1 cellular context compared by ENCODE assay signal in genomic region chr15:63041982-63042878, GRCh38.
TF ChIP-seq lines count a peak whose summit lies in the region.

TSS of gene TPM1 (plus strand) at chr15:63042747. CDS start at chr15:63042830, 83 bp downstream.

TF ChIP-seq in HepG2, 621 proteins besides CTCF, POLR2A, EP300 and RAD21 (continued from another document and continues in another):
- TF ChIP-seq, protein P1, sequence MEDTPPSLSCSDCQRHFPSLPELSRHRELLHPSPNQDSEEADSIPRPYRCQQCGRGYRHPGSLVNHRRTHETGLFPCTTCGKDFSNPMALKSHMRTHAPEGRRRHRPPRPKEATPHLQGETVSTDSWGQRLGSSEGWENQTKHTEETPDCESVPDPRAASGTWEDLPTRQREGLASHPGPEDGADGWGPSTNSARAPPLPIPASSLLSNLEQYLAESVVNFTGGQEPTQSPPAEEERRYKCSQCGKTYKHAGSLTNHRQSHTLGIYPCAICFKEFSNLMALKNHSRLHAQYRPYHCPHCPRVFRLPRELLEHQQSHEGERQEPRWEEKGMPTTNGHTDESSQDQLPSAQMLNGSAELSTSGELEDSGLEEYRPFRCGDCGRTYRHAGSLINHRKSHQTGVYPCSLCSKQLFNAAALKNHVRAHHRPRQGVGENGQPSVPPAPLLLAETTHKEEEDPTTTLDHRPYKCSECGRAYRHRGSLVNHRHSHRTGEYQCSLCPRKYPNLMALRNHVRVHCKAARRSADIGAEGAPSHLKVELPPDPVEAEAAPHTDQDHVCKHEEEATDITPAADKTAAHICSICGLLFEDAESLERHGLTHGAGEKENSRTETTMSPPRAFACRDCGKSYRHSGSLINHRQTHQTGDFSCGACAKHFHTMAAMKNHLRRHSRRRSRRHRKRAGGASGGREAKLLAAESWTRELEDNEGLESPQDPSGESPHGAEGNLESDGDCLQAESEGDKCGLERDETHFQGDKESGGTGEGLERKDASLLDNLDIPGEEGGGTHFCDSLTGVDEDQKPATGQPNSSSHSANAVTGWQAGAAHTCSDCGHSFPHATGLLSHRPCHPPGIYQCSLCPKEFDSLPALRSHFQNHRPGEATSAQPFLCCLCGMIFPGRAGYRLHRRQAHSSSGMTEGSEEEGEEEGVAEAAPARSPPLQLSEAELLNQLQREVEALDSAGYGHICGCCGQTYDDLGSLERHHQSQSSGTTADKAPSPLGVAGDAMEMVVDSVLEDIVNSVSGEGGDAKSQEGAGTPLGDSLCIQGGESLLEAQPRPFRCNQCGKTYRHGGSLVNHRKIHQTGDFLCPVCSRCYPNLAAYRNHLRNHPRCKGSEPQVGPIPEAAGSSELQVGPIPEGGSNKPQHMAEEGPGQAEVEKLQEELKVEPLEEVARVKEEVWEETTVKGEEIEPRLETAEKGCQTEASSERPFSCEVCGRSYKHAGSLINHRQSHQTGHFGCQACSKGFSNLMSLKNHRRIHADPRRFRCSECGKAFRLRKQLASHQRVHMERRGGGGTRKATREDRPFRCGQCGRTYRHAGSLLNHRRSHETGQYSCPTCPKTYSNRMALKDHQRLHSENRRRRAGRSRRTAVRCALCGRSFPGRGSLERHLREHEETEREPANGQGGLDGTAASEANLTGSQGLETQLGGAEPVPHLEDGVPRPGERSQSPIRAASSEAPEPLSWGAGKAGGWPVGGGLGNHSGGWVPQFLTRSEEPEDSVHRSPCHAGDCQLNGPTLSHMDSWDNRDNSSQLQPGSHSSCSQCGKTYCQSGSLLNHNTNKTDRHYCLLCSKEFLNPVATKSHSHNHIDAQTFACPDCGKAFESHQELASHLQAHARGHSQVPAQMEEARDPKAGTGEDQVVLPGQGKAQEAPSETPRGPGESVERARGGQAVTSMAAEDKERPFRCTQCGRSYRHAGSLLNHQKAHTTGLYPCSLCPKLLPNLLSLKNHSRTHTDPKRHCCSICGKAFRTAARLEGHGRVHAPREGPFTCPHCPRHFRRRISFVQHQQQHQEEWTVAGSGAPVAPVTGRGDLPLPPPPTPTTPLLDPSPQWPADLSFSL (CRISPR knock-in tag; IDR thresholded peaks at IDR 0.05), result no peak
- peak; percentile 25; the same call in 1 of the 2 replicates for TF ChIP-seq PITX1 (CRISPR knock-in tag; IDR thresholded peaks at IDR 0.05)
- peak; percentile 26; the same call in 1 of the 2 replicates for TF ChIP-seq POGZ (CRISPR knock-in tag; IDR thresholded peaks at IDR 0.05)
- TF ChIP-seq CENPX (CRISPR knock-in tag; IDR thresholded peaks at IDR 0.05), result no peak
- no peak for TF ChIP-seq ZNF761 (CRISPR knock-in tag; conservative IDR thresholded peaks at IDR 0.05)
- TF ChIP-seq RNF2 (conservative IDR thresholded peaks at IDR 0.05; ENCODE audit: low read depth), result peak; percentile 66; the same call in 1 of the 2 replicates
- no peak for TF ChIP-seq E2F5 (CRISPR knock-in tag; conservative IDR thresholded peaks at IDR 0.05)
- TF ChIP-seq DR1 (CRISPR knock-in tag; IDR thresholded peaks at IDR 0.05), result no peak
- no peak for TF ChIP-seq NFIC (IDR thresholded peaks at IDR 0.05; ENCODE audit: low read length)
- TF ChIP-seq, protein P2, sequence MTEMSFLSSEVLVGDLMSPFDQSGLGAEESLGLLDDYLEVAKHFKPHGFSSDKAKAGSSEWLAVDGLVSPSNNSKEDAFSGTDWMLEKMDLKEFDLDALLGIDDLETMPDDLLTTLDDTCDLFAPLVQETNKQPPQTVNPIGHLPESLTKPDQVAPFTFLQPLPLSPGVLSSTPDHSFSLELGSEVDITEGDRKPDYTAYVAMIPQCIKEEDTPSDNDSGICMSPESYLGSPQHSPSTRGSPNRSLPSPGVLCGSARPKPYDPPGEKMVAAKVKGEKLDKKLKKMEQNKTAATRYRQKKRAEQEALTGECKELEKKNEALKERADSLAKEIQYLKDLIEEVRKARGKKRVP (CRISPR knock-in tag; IDR thresholded peaks at IDR 0.05), result no peak
- no peak for TF ChIP-seq HNF4A (CRISPR knock-in tag; IDR thresholded peaks at IDR 0.05)
- TF ChIP-seq ZNF740 (CRISPR knock-in tag; IDR thresholded peaks at IDR 0.05), result no peak
- no peak for TF ChIP-seq ZNF772 (CRISPR knock-in tag; IDR thresholded peaks at IDR 0.05)
- no peak for TF ChIP-seq AHDC1 (CRISPR knock-in tag; IDR thresholded peaks at IDR 0.05; ENCODE audit: borderline replicate concordance)
- TF ChIP-seq ZFP91 (CRISPR knock-in tag; IDR thresholded peaks at IDR 0.05; ENCODE audit: borderline replicate concordance), result peak; percentile 49; the same call in 1 of the 2 replicates
- no peak for TF ChIP-seq GATAD2A (CRISPR knock-in tag; IDR thresholded peaks at IDR 0.05)
- no peak for TF ChIP-seq KAT2B (IDR thresholded peaks at IDR 0.05; ENCODE audit: borderline replicate concordance, low read depth, low read length)
- TF ChIP-seq, protein P3, sequence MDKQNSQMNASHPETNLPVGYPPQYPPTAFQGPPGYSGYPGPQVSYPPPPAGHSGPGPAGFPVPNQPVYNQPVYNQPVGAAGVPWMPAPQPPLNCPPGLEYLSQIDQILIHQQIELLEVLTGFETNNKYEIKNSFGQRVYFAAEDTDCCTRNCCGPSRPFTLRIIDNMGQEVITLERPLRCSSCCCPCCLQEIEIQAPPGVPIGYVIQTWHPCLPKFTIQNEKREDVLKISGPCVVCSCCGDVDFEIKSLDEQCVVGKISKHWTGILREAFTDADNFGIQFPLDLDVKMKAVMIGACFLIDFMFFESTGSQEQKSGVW (CRISPR knock-in tag; IDR thresholded peaks at IDR 0.05; ENCODE audit: borderline replicate concordance), result no peak
- no peak for TF ChIP-seq GPN1 (CRISPR knock-in tag; IDR thresholded peaks at IDR 0.05; ENCODE audit: borderline replicate concordance)
- no peak for TF ChIP-seq RXRB (CRISPR knock-in tag; IDR thresholded peaks at IDR 0.05; ENCODE audit: borderline replicate concordance)
- no peak for TF ChIP-seq CEBPB (IDR thresholded peaks at IDR 0.05; ENCODE audit: borderline replicate concordance, low read depth, low read length)
- TF ChIP-seq PRMT3 (CRISPR knock-in tag; IDR thresholded peaks at IDR 0.05; ENCODE audit: borderline replicate concordance, low read depth), result no peak
- no peak for TF ChIP-seq ZBTB2 (CRISPR knock-in tag; IDR thresholded peaks at IDR 0.05; ENCODE audit: low read depth)
- peak; percentile 85 for TF ChIP-seq ZMAT3 (CRISPR knock-in tag; conservative IDR thresholded peaks at IDR 0.05)
- TF ChIP-seq, protein P4, sequence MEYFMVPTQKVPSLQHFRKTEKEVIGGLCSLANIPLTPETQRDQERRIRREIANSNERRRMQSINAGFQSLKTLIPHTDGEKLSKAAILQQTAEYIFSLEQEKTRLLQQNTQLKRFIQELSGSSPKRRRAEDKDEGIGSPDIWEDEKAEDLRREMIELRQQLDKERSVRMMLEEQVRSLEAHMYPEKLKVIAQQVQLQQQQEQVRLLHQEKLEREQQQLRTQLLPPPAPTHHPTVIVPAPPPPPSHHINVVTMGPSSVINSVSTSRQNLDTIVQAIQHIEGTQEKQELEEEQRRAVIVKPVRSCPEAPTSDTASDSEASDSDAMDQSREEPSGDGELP (IDR thresholded peaks at IDR 0.05; ENCODE audit: borderline replicate concordance, low read depth), result no peak
- TF ChIP-seq, protein P5, sequence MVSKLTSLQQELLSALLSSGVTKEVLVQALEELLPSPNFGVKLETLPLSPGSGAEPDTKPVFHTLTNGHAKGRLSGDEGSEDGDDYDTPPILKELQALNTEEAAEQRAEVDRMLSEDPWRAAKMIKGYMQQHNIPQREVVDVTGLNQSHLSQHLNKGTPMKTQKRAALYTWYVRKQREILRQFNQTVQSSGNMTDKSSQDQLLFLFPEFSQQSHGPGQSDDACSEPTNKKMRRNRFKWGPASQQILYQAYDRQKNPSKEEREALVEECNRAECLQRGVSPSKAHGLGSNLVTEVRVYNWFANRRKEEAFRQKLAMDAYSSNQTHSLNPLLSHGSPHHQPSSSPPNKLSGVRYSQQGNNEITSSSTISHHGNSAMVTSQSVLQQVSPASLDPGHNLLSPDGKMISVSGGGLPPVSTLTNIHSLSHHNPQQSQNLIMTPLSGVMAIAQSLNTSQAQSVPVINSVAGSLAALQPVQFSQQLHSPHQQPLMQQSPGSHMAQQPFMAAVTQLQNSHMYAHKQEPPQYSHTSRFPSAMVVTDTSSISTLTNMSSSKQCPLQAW (CRISPR knock-in tag; IDR thresholded peaks at IDR 0.05), result peak; percentile 47; the same call in 1 of the 2 replicates
- TF ChIP-seq ZFY (CRISPR knock-in tag; IDR thresholded peaks at IDR 0.05), result peak; percentile 52
- peak; percentile 10; the same call in 1 of the 2 replicates for TF ChIP-seq ARHGAP35 (CRISPR knock-in tag; IDR thresholded peaks at IDR 0.05; ENCODE audit: borderline replicate concordance)
- no peak for TF ChIP-seq NBN (conservative IDR thresholded peaks at IDR 0.05)
- TF ChIP-seq, protein P6, sequence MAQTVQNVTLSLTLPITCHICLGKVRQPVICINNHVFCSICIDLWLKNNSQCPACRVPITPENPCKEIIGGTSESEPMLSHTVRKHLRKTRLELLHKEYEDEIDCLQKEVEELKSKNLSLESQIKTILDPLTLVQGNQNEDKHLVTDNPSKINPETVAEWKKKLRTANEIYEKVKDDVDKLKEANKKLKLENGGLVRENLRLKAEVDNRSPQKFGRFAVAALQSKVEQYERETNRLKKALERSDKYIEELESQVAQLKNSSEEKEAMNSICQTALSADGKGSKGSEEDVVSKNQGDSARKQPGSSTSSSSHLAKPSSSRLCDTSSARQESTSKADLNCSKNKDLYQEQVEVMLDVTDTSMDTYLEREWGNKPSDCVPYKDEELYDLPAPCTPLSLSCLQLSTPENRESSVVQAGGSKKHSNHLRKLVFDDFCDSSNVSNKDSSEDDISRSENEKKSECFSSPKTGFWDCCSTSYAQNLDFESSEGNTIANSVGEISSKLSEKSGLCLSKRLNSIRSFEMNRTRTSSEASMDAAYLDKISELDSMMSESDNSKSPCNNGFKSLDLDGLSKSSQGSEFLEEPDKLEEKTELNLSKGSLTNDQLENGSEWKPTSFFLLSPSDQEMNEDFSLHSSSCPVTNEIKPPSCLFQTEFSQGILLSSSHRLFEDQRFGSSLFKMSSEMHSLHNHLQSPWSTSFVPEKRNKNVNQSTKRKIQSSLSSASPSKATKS (CRISPR knock-in tag; IDR thresholded peaks at IDR 0.05), result no peak
- peak; percentile 65; the same call in 1 of the 2 replicates for TF ChIP-seq ZNF501 (CRISPR knock-in tag; IDR thresholded peaks at IDR 0.05)
- peak; percentile 85; the same call in 1 of the 2 replicates for TF ChIP-seq HDAC6 (IDR thresholded peaks at IDR 0.05; ENCODE audit: low read depth, low read length)
- TF ChIP-seq ZNF749 (CRISPR knock-in tag; IDR thresholded peaks at IDR 0.05; ENCODE audit: borderline replicate concordance), result no peak
